Comparison of ENCODE assay signal across 22 cellular contexts in genomic region chr9:112516769-112517168, GRCh38.
"Had no signal": no experiment of that assay in that cellular context is flagged by ENCODE, and none has a peak within 500 bp of the region (broad histone marks: within the 10 kb centered on the region; RNA-seq: fewer than 3 reads in every experiment).

No MANE protein-coding gene starts in this region.

- H3K4me3 ChIP-seq: dorsolateral prefrontal cortex, lung, right lobe of liver, stomach, thyroid gland, vagina had no signal

- FAIRE-seq: keratinocyte, small intestine had no signal

- H3K27me3 Mint-ChIP-seq: memory B cell, progenitor cell of endocrine pancreas had no signal

- H3K9me3 Mint-ChIP-seq: memory B cell, natural killer cell, neural crest cell had no signal

- H2AFZ ChIP-seq: parathyroid adenoma had no signal

- H3K4me1 ChIP-seq: parathyroid adenoma, right lobe of liver, thyroid gland, vagina had no signal

- H3K27me3 ChIP-seq: dorsolateral prefrontal cortex, neutrophil, right lobe of liver, stomach, thyroid gland, vagina had no signal

- H3K36me3 Mint-ChIP-seq: memory B cell, natural killer cell had no signal

- H3K79me2 ChIP-seq: parathyroid adenoma had no signal

- ATAC-seq: left lobe of liver, natural killer cell, right lobe of liver had no signal

- H3K36me3 ChIP-seq: neutrophil, right lobe of liver, stomach, thyroid gland, vagina had no signal

- H3K4me3 Mint-ChIP-seq: memory B cell, natural killer cell, neural crest cell had no signal

- H3K27ac ChIP-seq: dorsolateral prefrontal cortex, neutrophil, parathyroid adenoma, right lobe of liver, stomach, thyroid gland, vagina had no signal

- DNase-seq: dorsolateral prefrontal cortex; effector CD4-positive, alpha-beta T cell; head of caudate nucleus; natural killer cell; right lobe of liver; small intestine; stimulated activated CD4-positive, alpha-beta T cell treated with anti-CD3 and anti-CD28 coated beads, Interleukin-15, amount 100 ng/mL, for 24 hours; stimulated activated CD4-positive, alpha-beta T cell treated with anti-CD3 and anti-CD28 coated beads, Interleukin-2, amount 100 ng/mL, for 48 hours; stimulated activated CD8-positive, alpha-beta memory T cell treated with anti-CD3 and anti-CD28 coated beads, Interleukin-4, amount 100 ng/mL, for 48 hours; stimulated activated naive CD4-positive, alpha-beta T cell treated with Interleukin-2 at 50 U/mL for 16 hours; stomach; thyroid gland; trophoblast cell had no signal

- H3K9me3 ChIP-seq: neutrophil, right lobe of liver, stomach, thyroid gland, vagina had no signal

- H3K27ac Mint-ChIP-seq: memory B cell, natural killer cell, progenitor cell of endocrine pancreas had no signal

- H3K9ac ChIP-seq: parathyroid adenoma had no signal
